Comparison of ENCODE assay signal across 9 cellular contexts in the genomic region with DNA sequence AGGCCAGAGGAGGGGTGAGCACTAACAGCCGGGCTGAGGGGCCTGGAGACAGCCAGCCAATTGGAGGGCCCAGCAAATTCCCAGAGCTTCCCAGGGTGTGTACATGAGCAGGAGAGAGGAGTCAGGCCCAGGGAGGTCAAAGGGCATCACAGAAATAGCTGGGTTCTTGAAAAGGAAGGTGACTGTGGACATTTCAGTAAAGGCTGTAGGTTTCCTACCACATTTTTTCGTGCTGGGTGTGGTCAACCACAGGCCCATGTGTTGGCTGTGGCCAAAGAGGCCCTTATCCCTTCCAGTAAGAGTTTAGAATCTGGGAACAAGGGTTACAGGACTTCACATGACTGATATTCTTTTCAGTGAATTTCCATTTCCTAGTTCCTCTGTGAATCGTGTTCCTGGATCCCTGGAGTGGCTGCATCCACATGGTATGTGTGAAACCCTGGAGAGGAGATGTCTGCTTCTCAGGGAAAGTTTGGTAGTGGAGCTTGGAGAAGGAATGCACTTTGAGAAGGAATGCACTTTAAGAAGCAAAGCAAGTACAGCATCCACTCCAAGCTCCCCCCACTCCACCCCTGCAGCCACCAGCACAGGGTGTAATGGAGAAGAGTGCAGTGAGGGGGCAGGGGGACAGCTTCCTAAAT.
DNase-seq lines count a peak whose midpoint lies in the region; ATAC-seq and TF ChIP-seq lines count a peak whose summit lies in the region.
"Had no signal": no experiment of that assay in that cellular context is flagged by ENCODE, and none has a peak within 500 bp of the region (broad histone marks: within the 10 kb centered on the region; RNA-seq: fewer than 3 reads in every experiment).

No MANE protein-coding gene starts in this region.

- WGBS in heart left ventricle, 4 donors: 52 to 68% (median 62%) methylated on average over 3 of the region's 3 CpGs
- WGBS in lung, 2 donors: 37 to 42% methylated on average over 3 of the region's 3 CpGs
- 62 to 63% methylated on average over 3 of the region's 3 CpGs for WGBS in aorta, 2 donors

- H3K27ac ChIP-seq in heart left ventricle (peak overlapping the region in 6 of 12 donors; percentile 8 to 75 (median 42)), lung (ENCODE audit: low read depth in 1 of 2, low read length in 1 of 2) (peak overlapping the region in 1 of 2 donors; percentile 72), aorta (ENCODE audit: low read depth in 1 of 2, low read length in 2 of 2) (no peak overlapping the region)

- H3K4me3 ChIP-seq in heart left ventricle (no peak overlapping the region), astrocyte of the cerebellum (ENCODE audit: low read depth, low read length) (no peak overlapping the region), lung (no peak overlapping the region), aorta (ENCODE audit: low read length in 2 of 2) (no peak overlapping the region)

- intact Hi-C loops in heart left ventricle (cut with DNase I): loop anchor here in 1 of 10 donors (5.0 kb wide), 1 partner anchor 62 kb away; no protein-coding TSS in a partner anchor
- intact Hi-C loops in Right ventricle myocardium inferior (cut with DNase I): no loop called here
- intact Hi-C loops in aorta (cut with DNase I): no loop called here

- H3K27me3 ChIP-seq in heart left ventricle (no peaks in the 10 kb centered on the region), lung (ENCODE audit: control insufficient read depth, insufficient read depth) (no peaks in the 10 kb centered on the region), aorta (ENCODE audit: control insufficient read depth in 1 of 2, insufficient read depth in 2 of 2, low read length in 1 of 2) (no peaks in the 10 kb centered on the region)

- in situ Hi-C loops in astrocyte of the cerebellum (cut with HindIII; ENCODE audit: low sequenced_read_pairs) (no loop called here), GM13976 (cut with MboI; ENCODE audit: low sequenced_read_pairs, unreplicated experiment) (no loop called here)

- ATAC-seq in heart left ventricle (peak in 3 of 4 donors; percentile 43 to 69 (median 62)), Right ventricle myocardium inferior (no peak), lung (ENCODE audit: insufficient read depth, low FRiP score) (peak; percentile 45), aorta (ENCODE audit: low FRiP score) (peak; percentile 45)

- H3K4me1 ChIP-seq in heart left ventricle: peaks cover 0 to 55% (median 5%) of the 10 kb centered on the region in 12 donors
- peaks cover 0 to 8% of the 10 kb centered on the region in 2 donors for H3K4me1 ChIP-seq in lung (ENCODE audit: control insufficient read depth in 2 of 2, insufficient read depth in 2 of 2, low read length in 2 of 2)
- H3K4me1 ChIP-seq in aorta (ENCODE audit: control insufficient read depth in 1 of 2, insufficient read depth in 2 of 2, low read length in 2 of 2): no peaks in the 10 kb centered on the region

- TF ChIP-seq POLR2A in heart left ventricle (IDR thresholded peaks at IDR 0.05): no peak

- no peaks in the 10 kb centered on the region for H3K36me3 ChIP-seq in heart left ventricle
- H3K36me3 ChIP-seq in lung (ENCODE audit: control insufficient read depth in 2 of 2, insufficient read depth in 2 of 2, low read length in 2 of 2): no peaks in the 10 kb centered on the region
- H3K36me3 ChIP-seq in aorta (ENCODE audit: control insufficient read depth in 1 of 2, insufficient read depth in 2 of 2, low read length in 1 of 2): no peaks in the 10 kb centered on the region

- DNase-seq in heart left ventricle (peak in 1 of 5 donors; percentile 23), Right ventricle myocardium inferior (ENCODE audit: missing footprints) (no peak), astrocyte of the cerebellum (ENCODE audit: low read depth) (peak; percentile 91), lung (ENCODE audit: low spot score) (peak; percentile 48), aorta (no peak), DMS79 treated with DMSO at 0.1 percent for 48 hours (lab: John Stamatoyannopoulos, UW) (no peak), GM13976 (ENCODE audit: low spot score) (no peak)
- no peak for DNase-seq in activated CD4-positive, alpha-beta T cell treated with anti-CD3 and anti-CD28 coated beads, Interleukin-2, amount 50 U/mL, for 1 hour
- DNase-seq: activated B cell treated with CpG ODN at 0.5 μM for 24 hours had no signal

- H3K9me3 ChIP-seq in heart left ventricle (no peaks in the 10 kb centered on the region), lung (ENCODE audit: control insufficient read depth in 2 of 2, insufficient read depth in 1 of 2, low read length in 1 of 2) (no peaks in the 10 kb centered on the region), aorta (ENCODE audit: control insufficient read depth, low read length) (no peaks in the 10 kb centered on the region)

- TF ChIP-seq CTCF in heart left ventricle (IDR thresholded peaks at IDR 0.05) (no peak), astrocyte of the cerebellum (IDR thresholded peaks at IDR 0.05; ENCODE audit: low read depth, low read length, missing control alignments) (no peak), lung (IDR thresholded peaks at IDR 0.05; ENCODE audit: control extremely low read depth, extremely low read depth) (no peak), GM13976 (IDR thresholded peaks at IDR 0.05; ENCODE audit: borderline replicate concordance, control extremely low read depth, extremely low read depth, insufficient read depth, missing control alignments) (no peak)

Comparison
In these comparisons a context has a peak if more than half of its experiments do, and no peak if none do; other contexts are left out.
1. DNase-seq: peak in astrocyte of the cerebellum (single experiment) and lung (single experiment); none in Right ventricle myocardium inferior (single experiment), aorta (0 of 2), activated CD4-positive, alpha-beta T cell treated with anti-CD3 and anti-CD28 coated beads, Interleukin-2, amount 50 U/mL, for 1 hour (single experiment), DMS79 treated with DMSO at 0.1 percent for 48 hours (single experiment) and GM13976 (single experiment).